In the genomic region with DNA sequence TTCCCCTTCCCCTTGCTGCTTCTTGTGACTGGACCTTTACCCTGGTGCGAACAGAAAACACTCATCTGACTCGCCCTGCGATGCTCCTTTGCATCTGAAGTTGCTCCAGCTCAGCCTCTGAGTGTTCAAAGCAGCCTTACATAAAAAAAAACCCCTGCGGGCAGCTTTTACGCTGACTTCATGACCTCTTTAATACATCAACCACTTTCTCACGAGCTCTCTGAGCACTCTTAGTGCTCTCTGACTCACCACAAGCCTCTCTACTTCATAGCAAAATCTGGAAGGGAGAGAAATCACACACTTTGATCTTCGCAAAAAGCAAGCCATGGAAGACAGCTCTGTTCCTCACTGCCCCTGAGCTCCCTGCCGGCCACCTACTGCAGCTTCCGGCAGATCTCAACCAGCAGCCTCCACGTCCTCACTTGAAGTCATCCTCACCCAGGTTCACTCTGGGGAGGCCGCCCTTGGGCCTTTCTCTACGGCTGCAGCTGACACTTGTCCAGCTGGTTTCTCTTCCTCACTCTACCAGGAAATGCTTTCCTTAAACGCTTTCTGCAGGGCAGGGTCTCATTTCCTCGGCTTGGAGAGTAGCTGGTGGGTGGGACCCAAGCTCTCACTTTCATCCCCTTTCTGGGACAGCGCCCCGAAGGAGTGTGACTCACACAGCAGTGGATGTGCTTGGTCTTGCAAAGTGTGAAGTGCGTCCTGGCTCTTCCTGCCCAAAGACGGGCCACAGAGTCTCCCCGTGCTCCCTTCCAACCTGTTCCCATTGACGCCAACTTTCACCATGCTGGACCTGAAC, we compare ENCODE assay signal across 8 cellular contexts. TPM values are rescaled to one million over a fixed set of nuclear protein-coding genes. Genes with fewer than 3 reads are reported as not detected.
DNase-seq lines count a peak whose midpoint lies in the region; ATAC-seq and TF ChIP-seq lines count a peak whose summit lies in the region.

No MANE protein-coding gene starts in this region.

- no peaks in the 10 kb centered on the region for H3K27me3 ChIP-seq in DOHH2 (ENCODE audit: control insufficient read depth, low read length)

- peak overlapping the region; percentile 80 for H3K4me3 Mint-ChIP-seq in natural killer cell treated with Interleukin-12 subunit alpha and Interleukin-12 subunit beta and Interleukin-15 and Interleukin-18, amount 100 ng/mL, for 72 hours

- no peaks in the 10 kb centered on the region for H3K36me3 ChIP-seq in DOHH2 (ENCODE audit: control insufficient read depth, low read length)

- ATAC-seq in HG02571 (IDR thresholded peaks at IDR 0.05; ENCODE audit: unreplicated experiment): peak; percentile 41
- ATAC-seq in natural killer cell treated with Interleukin-12 subunit alpha and Interleukin-12 subunit beta and Interleukin-15 and Interleukin-18, amount 100 ng/mL, for 72 hours: peak; percentile 83 to 85
- ATAC-seq in HG02938 (IDR thresholded peaks at IDR 0.05; ENCODE audit: unreplicated experiment): no peak

- H3K9me2 ChIP-seq in DOHH2 (replicated peaks; ENCODE audit: control insufficient read depth, low read length): no peaks in the 10 kb centered on the region

- DNase-seq in SW480 (ENCODE audit: low spot score) (peak; percentile 80), cardiac fibroblast (ENCODE audit: low read depth in 2 of 2) (peak; percentile 71 to 93), NCI-H2029 treated with DMSO at 0.1 percent for 48 hours (lab: John Stamatoyannopoulos, UW) (no peak), NCI-H1930 (lab: John Stamatoyannopoulos, UW) (no peak)
- no peak for DNase-seq in natural killer cell treated with Interleukin-12 subunit alpha and Interleukin-12 subunit beta and Interleukin-15 and Interleukin-18, amount 100 ng/mL, for 72 hours (ENCODE audit: low spot score)

- H3K27ac ChIP-seq in DOHH2 (ENCODE audit: low read depth, low read length): peak overlapping the region; percentile 65

- no peaks in the 10 kb centered on the region for H3K9me3 ChIP-seq in DOHH2 (ENCODE audit: control insufficient read depth, insufficient read depth, low read length)

- peak overlapping the region; percentile 67 for H3K4me2 ChIP-seq in DOHH2 (ENCODE audit: low read length)

- no peaks in the 10 kb centered on the region for H4K20me1 ChIP-seq in DOHH2 (ENCODE audit: control insufficient read depth, insufficient read depth, low read depth, low read length)

- H3K27ac Mint-ChIP-seq in natural killer cell treated with Interleukin-12 subunit alpha and Interleukin-12 subunit beta and Interleukin-15 and Interleukin-18, amount 100 ng/mL, for 72 hours: peak overlapping the region; percentile 10 to 85

- peaks cover 34 to 41% of the 10 kb centered on the region in 2 donors for H3K4me1 Mint-ChIP-seq in natural killer cell treated with Interleukin-12 subunit alpha and Interleukin-12 subunit beta and Interleukin-15 and Interleukin-18, amount 100 ng/mL, for 72 hours (ENCODE audit: low read depth in 2 of 2)

- no peaks in the 10 kb centered on the region for H3K36me3 Mint-ChIP-seq in natural killer cell treated with Interleukin-12 subunit alpha and Interleukin-12 subunit beta and Interleukin-15 and Interleukin-18, amount 100 ng/mL, for 72 hours

- H3K27me3 Mint-ChIP-seq in natural killer cell treated with Interleukin-12 subunit alpha and Interleukin-12 subunit beta and Interleukin-15 and Interleukin-18, amount 100 ng/mL, for 72 hours: peaks cover 0 to 3% of the 10 kb centered on the region in 2 donors

- peaks cover 13% of the 10 kb centered on the region for H3F3A ChIP-seq in DOHH2 (ENCODE audit: control insufficient read depth, insufficient read depth)

- no peak for TF ChIP-seq CTCF in DOHH2 (IDR thresholded peaks at IDR 0.05; ENCODE audit: low read depth, low read length, poor library complexity, severe bottlenecking)
- TF ChIP-seq CTCF in cardiac fibroblast (IDR thresholded peaks at IDR 0.05; ENCODE audit: low read depth, low read length): no peak

- H3K79me2 ChIP-seq in DOHH2 (ENCODE audit: control insufficient read depth, low read length): no peaks in the 10 kb centered on the region

- H3K4me1 ChIP-seq in DOHH2 (ENCODE audit: control insufficient read depth, low read length): peaks cover 64% of the 10 kb centered on the region

- no peaks in the 10 kb centered on the region for H3K9me3 Mint-ChIP-seq in natural killer cell treated with Interleukin-12 subunit alpha and Interleukin-12 subunit beta and Interleukin-15 and Interleukin-18, amount 100 ng/mL, for 72 hours

- H3K4me3 ChIP-seq in DOHH2 (ENCODE audit: low read length) (peak overlapping the region; percentile 49), cardiac fibroblast (replicated peaks in 1 of 2; ENCODE audit: low read depth in 2 of 2, low read length in 2 of 2) (no peak overlapping the region)

RNA-seq across cellular contexts. Expression of gene SLC34A1, which starts 5.3 kb away (rescaled TPM):
- total RNA-seq in natural killer cell treated with Interleukin-12 subunit alpha and Interleukin-12 subunit beta and Interleukin-15 and Interleukin-18, amount 100 ng/mL, for 72 hours: not detected

RNA-seq across cellular contexts. Expression of gene PFN3, which starts 10.9 kb away (rescaled TPM):
- total RNA-seq in natural killer cell treated with Interleukin-12 subunit alpha and Interleukin-12 subunit beta and Interleukin-15 and Interleukin-18, amount 100 ng/mL, for 72 hours: not detected

RNA-seq across cellular contexts. Expression of gene F12, which starts 19.8 kb away (rescaled TPM):
- total RNA-seq in natural killer cell treated with Interleukin-12 subunit alpha and Interleukin-12 subunit beta and Interleukin-15 and Interleukin-18, amount 100 ng/mL, for 72 hours: under 1 TPM in 1 of 2 donors, not detected in 1; 0.45 TPM

RNA-seq across cellular contexts. Expression of gene RGS14, which starts 31.8 kb away (rescaled TPM):
- total RNA-seq in natural killer cell treated with Interleukin-12 subunit alpha and Interleukin-12 subunit beta and Interleukin-15 and Interleukin-18, amount 100 ng/mL, for 72 hours: 10 to 100 TPM; 26.5 to 45.4 TPM

RNA-seq across cellular contexts. Expression of gene GRK6, which starts 36.9 kb away (rescaled TPM):
- total RNA-seq in natural killer cell treated with Interleukin-12 subunit alpha and Interleukin-12 subunit beta and Interleukin-15 and Interleukin-18, amount 100 ng/mL, for 72 hours: 100 to 1,000 TPM in 1 of 2 donors, 10 to 100 TPM in 1; 58.1 to 113 TPM

Comparison
In these comparisons a context has a peak if more than half of its experiments do, and no peak if none do; other contexts are left out.
1. DNase-seq: peak in SW480 (single experiment) and cardiac fibroblast (2 of 2); none in natural killer cell treated with Interleukin-12 subunit alpha and Interleukin-12 subunit beta and Interleukin-15 and Interleukin-18, amount 100 ng/mL, for 72 hours (single experiment), NCI-H2029 treated with DMSO at 0.1 percent for 48 hours (single experiment) and NCI-H1930 (0 of 2).